In genomic region chr1:107138767-107139445, GRCh38 we compare ENCODE assay signal across 17 cellular contexts. TPM values are rescaled to one million over a fixed set of nuclear protein-coding genes. Genes with fewer than 3 reads are reported as not detected.
DNase-seq lines count a peak whose midpoint lies in the region; ATAC-seq, FAIRE-seq and TF ChIP-seq lines count a peak whose summit lies in the region.
"Had no signal": no experiment of that assay in that cellular context is flagged by ENCODE, and none has a peak within 500 bp of the region (broad histone marks: within the 10 kb centered on the region; RNA-seq: fewer than 3 reads in every experiment).

No MANE protein-coding gene starts in this region.

- no peak overlapping the region for H2BK20ac ChIP-seq in H1 (ENCODE audit: low read length)

- H3K4me3 ChIP-seq in Caco-2 (ENCODE audit: low read depth, low read length): no peak overlapping the region
- H3K4me3 ChIP-seq in H1 (ENCODE audit: extremely low read depth in 1 of 4, insufficient read depth in 2 of 4, low read depth in 3 of 4, low read length in 4 of 4): peak overlapping the region in 3 of 4 experiments; percentile 77 to 85 (median 80); a peak in 4 of 8 replicates
- no peak overlapping the region for H3K4me3 ChIP-seq in naive thymus-derived CD4-positive, alpha-beta T cell (ENCODE audit: low read length)
- H3K4me3 ChIP-seq in kidney (ENCODE audit: low read length in 2 of 2): no peak overlapping the region
- no peak overlapping the region for H3K4me3 ChIP-seq in body of pancreas
- H3K4me3 ChIP-seq: colonic mucosa had no signal

- no peak overlapping the region for H2AK5ac ChIP-seq in H1 (ENCODE audit: low read depth, low read length)

- no peaks in the 10 kb centered on the region for H3K9me3 Mint-ChIP-seq in Caco-2 (ENCODE audit: unreplicated experiment)
- peaks cover 0 to 3% (median 0%) of the 10 kb centered on the region in 11 donors for H3K9me3 Mint-ChIP-seq in naive thymus-derived CD4-positive, alpha-beta T cell
- H3K9me3 Mint-ChIP-seq: activated CD4-positive, alpha-beta memory T cell treated with anti-CD3 and anti-CD28 coated beads, Interleukin-2, amount 10 ng/mL, durations not matched to agents 7 days and 5 days; activated naive CD4-positive, alpha-beta T cell treated with anti-CD3 and anti-CD28 coated beads for 36 hours; stimulated activated naive CD8-positive, alpha-beta T cell treated with anti-CD3 and anti-CD28 coated beads, Interleukin-15, amount 100 ng/mL, for 72 hours; T-helper 2 cell treated with Interferon-gamma antibody and Interleukin-4, amounts not matched to agents 5 μg/mL and 100 μg/mL, for 36 hours had no signal

- H3K4me3 Mint-ChIP-seq in Caco-2 (ENCODE audit: unreplicated experiment): peak overlapping the region; percentile 61
- peak overlapping the region in 7 of 10 donors; percentile 19 to 95 (median 81) for H3K4me3 Mint-ChIP-seq in naive thymus-derived CD4-positive, alpha-beta T cell
- H3K4me3 Mint-ChIP-seq: activated CD4-positive, alpha-beta memory T cell treated with anti-CD3 and anti-CD28 coated beads, Interleukin-2, amount 10 ng/mL, durations not matched to agents 7 days and 5 days had no signal

- TF ChIP-seq CTCF in Caco-2 (IDR thresholded peaks at IDR 0.05; ENCODE audit: insufficient read depth in 1 of 2, low read depth in 1 of 2, low read length in 1 of 2, severe bottlenecking in 1 of 2, unreplicated experiment in 1 of 2) (no peak), H1 (IDR thresholded peaks at IDR 0.05; ENCODE audit: control extremely low read depth in 1 of 3, insufficient read depth in 1 of 3, low read depth in 1 of 3, low read length in 3 of 3) (no peak), kidney (IDR thresholded peaks at IDR 0.05; ENCODE audit: borderline replicate concordance, extremely low read depth, insufficient read depth) (no peak), body of pancreas (IDR thresholded peaks at IDR 0.05) (no peak), RWPE1 (conservative IDR thresholded peaks at IDR 0.05; ENCODE audit: low read depth) (no peak)

- no peaks in the 10 kb centered on the region for H3K36me3 Mint-ChIP-seq in Caco-2 (ENCODE audit: insufficient read depth, unreplicated experiment)
- no peaks in the 10 kb centered on the region for H3K36me3 Mint-ChIP-seq in naive thymus-derived CD4-positive, alpha-beta T cell
- H3K36me3 Mint-ChIP-seq: CD4-positive, alpha-beta memory T cell had no signal

- H3K27ac Mint-ChIP-seq in Caco-2 (ENCODE audit: unreplicated experiment): no peak overlapping the region
- H3K27ac Mint-ChIP-seq in naive thymus-derived CD4-positive, alpha-beta T cell: no peak overlapping the region
- H3K27ac Mint-ChIP-seq: activated CD4-positive, alpha-beta memory T cell treated with anti-CD3 and anti-CD28 coated beads, Interleukin-2, amount 10 ng/mL, durations not matched to agents 7 days and 5 days; activated naive CD4-positive, alpha-beta T cell treated with anti-CD3 and anti-CD28 coated beads for 36 hours; CD4-positive, alpha-beta memory T cell; T-helper 2 cell treated with Interferon-gamma antibody and Interleukin-4, amounts not matched to agents 5 μg/mL and 100 μg/mL, for 36 hours had no signal

- H4K91ac ChIP-seq in H1 (replicated peaks; ENCODE audit: insufficient read length, low read length): no peak overlapping the region

- intact Hi-C loops in Caco-2 (cut with micrococcal nuclease; ENCODE audit: unreplicated experiment): no loop called here
- intact Hi-C loops in naive thymus-derived CD4-positive, alpha-beta T cell (cut with micrococcal nuclease): no loop called here
- intact Hi-C loops in kidney (cut with DNase I): no loop called here
- intact Hi-C loops in body of pancreas (cut with DNase I): no loop called here

- H2BK15ac ChIP-seq in H1 (ENCODE audit: low read length): peak overlapping the region; percentile 61; the same call in 1 of the 2 replicates

- peak overlapping the region; percentile 6; the same call in 1 of the 2 replicates for H2BK12ac ChIP-seq in H1 (ENCODE audit: low read depth, low read length)

- no peak overlapping the region; the same call in 1 of the 2 replicates for H3K18ac ChIP-seq in H1 (ENCODE audit: extremely low read depth, low read length)

- CTCF ChIA-PET in Caco-2 (lab: Charles Lee): no interaction called here
- CTCF ChIA-PET in H1 (lab: Charles Lee; ENCODE audit: partially characterized antibody): interaction anchor here (0.6 to 1.3 kb wide), 3 partner anchors 13 to 210 kb away, joined by 3 read pairs; no protein-coding TSS in a partner anchor
- CTCF ChIA-PET in naive thymus-derived CD4-positive, alpha-beta T cell (lab: Charles Lee): no interaction called here
- CTCF ChIA-PET in RWPE1 (lab: Yijun Ruan, JAX): interaction anchor here (0.6 kb wide), 2 partner anchors 92 to 1132 kb away, joined by 3 to 4 read pairs; no protein-coding TSS in a partner anchor

- H3K27ac ChIP-seq in H1 (ENCODE audit: low read depth, low read length): no peak overlapping the region
- H3K27ac ChIP-seq in naive thymus-derived CD4-positive, alpha-beta T cell (ENCODE audit: low read depth, low read length): no peak overlapping the region
- H3K27ac ChIP-seq in kidney (ENCODE audit: low read depth in 2 of 2, low read length in 2 of 2): no peak overlapping the region
- H3K27ac ChIP-seq in body of pancreas: no peak overlapping the region
- no peak overlapping the region for H3K27ac ChIP-seq in RWPE1
- H3K27ac ChIP-seq: colonic mucosa, psoas muscle had no signal

- no peak overlapping the region for H2BK5ac ChIP-seq in H1 (ENCODE audit: low read depth, low read length)

- H3K4ac ChIP-seq in H1 (replicated peaks; ENCODE audit: insufficient read length, low read depth, low read length): no peak overlapping the region

- FAIRE-seq in H1 (lab: Jason Lieb, UNC): no peak
- no peak for FAIRE-seq in kidney (lab: Jason Lieb, UNC)

- no peak overlapping the region; the same call in 1 of the 2 replicates for H4K8ac ChIP-seq in H1 (ENCODE audit: extremely low read depth, insufficient read depth, low read length)

- POLR2A ChIA-PET in Caco-2 (lab: Charles Lee): no interaction called here
- POLR2A ChIA-PET in H1 (lab: Charles Lee; ENCODE audit: partially characterized antibody): interaction anchor here (1.0 to 2.2 kb wide), 2 partner anchors 8 to 81 kb away, joined by 4 to 11 read pairs; no protein-coding TSS in a partner anchor
- POLR2A ChIA-PET in naive thymus-derived CD4-positive, alpha-beta T cell (lab: Charles Lee): no interaction called here
- POLR2A ChIA-PET in RWPE1 (lab: Yijun Ruan, JAX; ENCODE audit: low non-redundant PET): no interaction called here

- H2AFZ ChIP-seq in H1 (ENCODE audit: low read length): no peak overlapping the region

- 66% methylated on average over 3 of the region's 3 CpGs; no CpG with 5 or more reads in 1 of the 2 experiments for WGBS in H1 (ENCODE audit: extremely low coverage in 1 of 2, insufficient coverage in 1 of 2, insufficient read length in 1 of 2, insufficient replicate concordance in 2 of 2, low coverage in 1 of 2, low lambda C conversion rate in 2 of 2, missing lambda C conversion rate in 1 of 2), 2 experiments
- 75 to 81% methylated on average over 3 of the region's 3 CpGs for WGBS in body of pancreas, 2 donors

- H3K4me2 ChIP-seq in H1 (ENCODE audit: insufficient read depth in 1 of 2, low read depth in 2 of 2, low read length in 2 of 2): peak overlapping the region; percentile 97 to 98; a peak in 3 of 4 replicates

- ATAC-seq in naive thymus-derived CD4-positive, alpha-beta T cell: no peak
- no peak for ATAC-seq in body of pancreas
- ATAC-seq in HG03520 (IDR thresholded peaks at IDR 0.05; ENCODE audit: unreplicated experiment): no peak
- ATAC-seq: psoas muscle had no signal

- BruUV-seq in Caco-2 (replicated peaks; lab: Mats Ljungman, UMichigan): no TSS peak

- no peak overlapping the region for H3K14ac ChIP-seq in H1 (ENCODE audit: insufficient read length)

- no peaks in the 10 kb centered on the region for H4K20me1 ChIP-seq in H1 (replicated peaks in 1 of 2; ENCODE audit: control insufficient read depth in 1 of 2, insufficient read depth in 2 of 2, low read length in 2 of 2)

- no peak for TF ChIP-seq RAD21 in H1 (IDR thresholded peaks at IDR 0.05 in 1 of 2, conservative IDR thresholded peaks at IDR 0.05 in 1 of 2; ENCODE audit: low read depth in 2 of 2, low read length in 2 of 2)

- no peak overlapping the region for H2BK120ac ChIP-seq in H1 (replicated peaks; ENCODE audit: low read depth, low read length)

- no peak for TF ChIP-seq POLR2A in H1 (IDR thresholded peaks at IDR 0.05; ENCODE audit: control extremely low read depth in 1 of 2, low read depth in 2 of 2, low read length in 2 of 2)
- no peak for TF ChIP-seq POLR2A in body of pancreas (IDR thresholded peaks at IDR 0.05)

- no peak overlapping the region for H4K5ac ChIP-seq in H1 (ENCODE audit: insufficient read length, low read depth, low read length)

- H3K27me3 Mint-ChIP-seq in Caco-2 (ENCODE audit: insufficient read depth, unreplicated experiment): peaks cover 2% of the 10 kb centered on the region
- H3K27me3 Mint-ChIP-seq in naive thymus-derived CD4-positive, alpha-beta T cell: peaks cover 54 to 84% (median 74%) of the 10 kb centered on the region in 5 donors

- no peak overlapping the region for H3K9ac ChIP-seq in H1 (replicated peaks in 1 of 4; ENCODE audit: extremely low read depth in 1 of 4, low read depth in 3 of 4, low read length in 3 of 4)
- H3K9ac ChIP-seq in kidney (ENCODE audit: low read length in 2 of 2): no peak overlapping the region

- no peaks in the 10 kb centered on the region for H3K36me3 ChIP-seq in Caco-2 (ENCODE audit: control insufficient read depth, insufficient read depth, low read length)
- H3K36me3 ChIP-seq in H1 (ENCODE audit: control insufficient read depth in 2 of 4, insufficient read depth in 4 of 4, low read length in 3 of 4): no peaks in the 10 kb centered on the region
- H3K36me3 ChIP-seq in naive thymus-derived CD4-positive, alpha-beta T cell (ENCODE audit: control insufficient read depth in 2 of 3, insufficient read depth in 3 of 3, low read length in 3 of 3): no peaks in the 10 kb centered on the region
- no peaks in the 10 kb centered on the region for H3K36me3 ChIP-seq in kidney (ENCODE audit: control insufficient read depth in 1 of 2, insufficient read depth in 2 of 2, low read length in 2 of 2)
- no peaks in the 10 kb centered on the region for H3K36me3 ChIP-seq in body of pancreas (replicated peaks in 1 of 2; ENCODE audit: insufficient read depth in 1 of 2, low read depth in 2 of 2)
- H3K36me3 ChIP-seq: colonic mucosa had no signal

- H3K23me2 ChIP-seq in H1 (ENCODE audit: low read depth, low read length): peaks cover 17% of the 10 kb centered on the region

- no peaks in the 10 kb centered on the region for H3K9me3 ChIP-seq in Caco-2
- no peaks in the 10 kb centered on the region for H3K9me3 ChIP-seq in H1 (ENCODE audit: insufficient read depth in 2 of 2, low read depth in 1 of 2, low read length in 1 of 2)
- no peaks in the 10 kb centered on the region for H3K9me3 ChIP-seq in naive thymus-derived CD4-positive, alpha-beta T cell (ENCODE audit: control insufficient read depth in 2 of 3, low read length in 3 of 3)
- no peaks in the 10 kb centered on the region for H3K9me3 ChIP-seq in kidney (ENCODE audit: control insufficient read depth in 1 of 2, low read length in 2 of 2)
- H3K9me3 ChIP-seq in body of pancreas: no peaks in the 10 kb centered on the region
- H3K9me3 ChIP-seq: colonic mucosa, psoas muscle had no signal

- H3K79me2 ChIP-seq in H1 (ENCODE audit: control insufficient read depth in 1 of 2, insufficient read depth in 2 of 2, low read length in 2 of 2): no peaks in the 10 kb centered on the region

- DNase-seq in Caco-2: no peak
- peak; percentile 34 for DNase-seq in LHCN-M2 (ENCODE audit: low read depth)
- DNase-seq in H1 (ENCODE audit: low read depth in 1 of 2, low spot score in 2 of 2): no peak
- DNase-seq in naive thymus-derived CD4-positive, alpha-beta T cell: no peak
- no peak for DNase-seq in kidney
- DNase-seq in body of pancreas: no peak
- no peak for DNase-seq in RWPE1 (ENCODE audit: low spot score)
- DNase-seq: activated CD4-positive, alpha-beta memory T cell treated with anti-CD3 and anti-CD28 coated beads, Interleukin-2, amount 10 ng/mL, durations not matched to agents 7 days and 5 days; activated naive CD4-positive, alpha-beta T cell treated with anti-CD3 and anti-CD28 coated beads for 36 hours; colonic mucosa; psoas muscle; stimulated activated CD4-positive, alpha-beta T cell treated with anti-CD3 and anti-CD28 coated beads, Interleukin-4, amount 100 ng/mL, for 24 hours; stimulated activated naive CD8-positive, alpha-beta T cell treated with anti-CD3 and anti-CD28 coated beads, Interleukin-15, amount 100 ng/mL, for 72 hours had no signal

- no peak for TF ChIP-seq EP300 in H1 (IDR thresholded peaks at IDR 0.05; ENCODE audit: borderline replicate concordance in 1 of 2, low read depth in 2 of 2, low read length in 2 of 2)

- H3K23ac ChIP-seq in H1 (ENCODE audit: insufficient read length): no peak overlapping the region

- H3K4me1 Mint-ChIP-seq in Caco-2 (ENCODE audit: low read depth, unreplicated experiment): no peaks in the 10 kb centered on the region
- peaks cover 14 to 27% (median 25%) of the 10 kb centered on the region in 7 donors for H3K4me1 Mint-ChIP-seq in naive thymus-derived CD4-positive, alpha-beta T cell

- no peaks in the 10 kb centered on the region for H3K27me3 ChIP-seq in Caco-2 (replicated peaks; ENCODE audit: control insufficient read depth, insufficient read depth, low read length)
- H3K27me3 ChIP-seq in H1 (replicated peaks in 1 of 4; ENCODE audit: control insufficient read depth in 3 of 4, extremely low read depth in 1 of 4, insufficient read depth in 3 of 4, low read length in 3 of 4): no peaks in the 10 kb centered on the region; a peak in 3 of 7 replicates
- peaks cover 0 to 2% of the 10 kb centered on the region in 2 donors for H3K27me3 ChIP-seq in naive thymus-derived CD4-positive, alpha-beta T cell (ENCODE audit: control insufficient read depth in 2 of 2, insufficient read depth in 2 of 2, low read length in 2 of 2)
- H3K27me3 ChIP-seq in body of pancreas: peaks cover 0 to 11% of the 10 kb centered on the region in 2 donors

- no peaks in the 10 kb centered on the region for H3K79me1 ChIP-seq in H1 (ENCODE audit: low read depth, low read length)

- no peak overlapping the region for H3K56ac ChIP-seq in H1 (replicated peaks; ENCODE audit: insufficient read length, low read depth, low read length)

- H3K4me1 ChIP-seq in Caco-2 (no peaks in the 10 kb centered on the region), H1 (replicated peaks in 1 of 4; ENCODE audit: control insufficient read depth in 3 of 4, insufficient read depth in 4 of 4, low read length in 3 of 4) (peaks cover 0 to 4% (median 0%) of the 10 kb centered on the region in 4 experiments; a peak in 2 of 7 replicates), kidney (ENCODE audit: control insufficient read depth in 1 of 2, insufficient read depth in 1 of 2, low read depth in 1 of 2, low read length in 2 of 2) (peaks cover 0 to 3% of the 10 kb centered on the region in 2 donors), body of pancreas (peaks cover 22% of the 10 kb centered on the region)
- peaks cover 3 to 4% of the 10 kb centered on the region in 2 donors for H3K4me1 ChIP-seq in naive thymus-derived CD4-positive, alpha-beta T cell (ENCODE audit: control insufficient read depth in 2 of 2, insufficient read depth in 2 of 2, low read length in 2 of 2)
- H3K4me1 ChIP-seq: colonic mucosa had no signal

RNA-seq across cellular contexts. Expression of gene NTNG1, which starts 1.9 kb away (rescaled TPM):
- total RNA-seq in Caco-2 (2022) (not detected in 2 replicates), LHCN-M2 (2014; rRNA removed) (0.26 and 1.1 TPM in 2 replicates), kidney (2.8 TPM), body of pancreas (1 to 10 TPM in 1 of 2 donors, under 1 TPM in 1; 0.26 to 4.9 TPM)
- not detected for polyA plus RNA-seq in LHCN-M2 (2012)
- total RNA-seq in H1 (2021; fragmentation: NEBNext Ultra II Directional; extraction: Animal tissue kit (Norgen Biotek cat#: 25700)): 3.4 and 4.1 TPM in 2 replicates
- polyA plus RNA-seq in H1 (2011; rRNA removed) (0.83 and 1.2 TPM in 2 replicates), kidney (ENCODE audit: insufficient read depth, low read depth, low replicate concordance) (7.7 TPM)
- polyA plus RNA-seq in H1 (2011; cell fraction: cytosol; rRNA removed): 1.2 TPM
- polyA plus RNA-seq in H1 (2011; cell fraction: nucleus; rRNA removed): 1.4 TPM
- 0.62 to 1.7 TPM (median 0.97 TPM) in 4 replicates for polyA plus RNA-seq in H1 (2012, experiment 1 of 2)
- polyA plus RNA-seq in H1 (2012, experiment 2 of 2): 0.20 TPM
- polyA plus RNA-seq in H1 (2013, experiment 1 of 2): 2.6 TPM
- polyA plus RNA-seq in H1 (2013, experiment 2 of 2): 2.9 TPM
- 3.4 and 3.7 TPM in 2 replicates for polyA minus RNA-seq in H1 (2011; rRNA and poly(A)+ RNA removed)
- polyA minus RNA-seq in H1 (2011; cell fraction: cytosol; rRNA and poly(A)+ RNA removed): 0.73 TPM
- 13.4 TPM for polyA minus RNA-seq in H1 (2011; cell fraction: nucleus; rRNA and poly(A)+ RNA removed)
- not detected for total RNA-seq in naive thymus-derived CD4-positive, alpha-beta T cell
- not detected for polyA plus RNA-seq in naive thymus-derived CD4-positive, alpha-beta T cell
- total RNA-seq: activated CD4-positive, alpha-beta memory T cell treated with anti-CD3 and anti-CD28 coated beads, Interleukin-2, amount 10 ng/mL, durations not matched to agents 7 days and 5 days; activated naive CD4-positive, alpha-beta T cell treated with anti-CD3 and anti-CD28 coated beads for 36 hours; CD4-positive, alpha-beta memory T cell; lung microvascular endothelial cell had no signal
- polyA plus RNA-seq: CD4-positive, alpha-beta memory T cell had no signal

Comparison
In these comparisons a context has a peak if more than half of its experiments do, and no peak if none do; other contexts are left out.
1. H3K4me3 ChIP-seq: peak in H1 (3 of 4); none in Caco-2 (single experiment), naive thymus-derived CD4-positive, alpha-beta T cell (single experiment), kidney (0 of 2) and body of pancreas (0 of 2).
2. CTCF ChIA-PET loops: an anchor here in H1 (0.6 to 1.3 kb wide) and RWPE1 (0.6 kb wide); none called in Caco-2 and naive thymus-derived CD4-positive, alpha-beta T cell.